Comparison of ENCODE assay signal across 13 cellular contexts in genomic region chr4:3639613-3640586, GRCh38.
"Had no signal": no experiment of that assay in that cellular context is flagged by ENCODE, and none has a peak within 500 bp of the region (broad histone marks: within the 10 kb centered on the region; RNA-seq: fewer than 3 reads in every experiment).

No MANE protein-coding gene starts in this region.

- DNase-seq: activated CD4-positive, alpha-beta T cell treated with anti-CD3 and anti-CD28 coated beads for 36 hours; activated CD8-positive, alpha-beta memory T cell treated with anti-CD3 and anti-CD28 coated beads, Interleukin-2, amount 50 U/mL, for 4 hours; activated CD8-positive, alpha-beta T cell treated with anti-CD3 and anti-CD28 coated beads for 36 hours; activated gamma-delta T cell treated with Interleukin-2 at 50 U/mL for 16 hours; activated naive CD8-positive, alpha-beta T cell treated with anti-CD3 and anti-CD28 coated beads, Interleukin-2, amount 10 ng/mL, durations not matched to agents 7 days and 5 days; activated T-cell treated with anti-CD3 and anti-CD28 coated beads, Interleukin-2, amount 50 U/mL, for 72 hours; mesendoderm; retina; T-cell; WERI-Rb-1 had no signal

- H3K4me3 Mint-ChIP-seq: activated CD4-positive, alpha-beta T cell treated with anti-CD3 and anti-CD28 coated beads for 36 hours; activated CD8-positive, alpha-beta T cell treated with anti-CD3 and anti-CD28 coated beads for 36 hours; activated naive CD8-positive, alpha-beta T cell treated with anti-CD3 and anti-CD28 coated beads, Interleukin-2, amount 10 ng/mL, durations not matched to agents 7 days and 5 days; activated T-cell treated with anti-CD3 and anti-CD28 coated beads, Interleukin-2, amount 50 U/mL, for 72 hours; T-cell had no signal

- H3K9me3 Mint-ChIP-seq: activated CD8-positive, alpha-beta T cell treated with anti-CD3 and anti-CD28 coated beads for 36 hours; T-cell had no signal

- H3K4me1 ChIP-seq: heart left ventricle, parathyroid adenoma had no signal

- H3K79me2 ChIP-seq: parathyroid adenoma had no signal

- H3K4me3 ChIP-seq: heart left ventricle, skin epidermis had no signal

- H3K36me3 ChIP-seq: heart left ventricle, WERI-Rb-1 had no signal

- H3K4me1 Mint-ChIP-seq: activated CD4-positive, alpha-beta T cell treated with anti-CD3 and anti-CD28 coated beads for 36 hours; activated naive CD8-positive, alpha-beta T cell treated with anti-CD3 and anti-CD28 coated beads, Interleukin-2, amount 10 ng/mL, durations not matched to agents 7 days and 5 days; T-cell had no signal

- H3K27ac ChIP-seq: heart left ventricle, parathyroid adenoma, WERI-Rb-1 had no signal

- H3K36me3 Mint-ChIP-seq: activated naive CD8-positive, alpha-beta T cell treated with anti-CD3 and anti-CD28 coated beads, Interleukin-2, amount 10 ng/mL, durations not matched to agents 7 days and 5 days; T-cell had no signal

- H3K27me3 Mint-ChIP-seq: activated CD4-positive, alpha-beta T cell treated with anti-CD3 and anti-CD28 coated beads for 36 hours had no signal

- H3K27ac Mint-ChIP-seq: activated CD4-positive, alpha-beta T cell treated with anti-CD3 and anti-CD28 coated beads for 36 hours; activated CD8-positive, alpha-beta T cell treated with anti-CD3 and anti-CD28 coated beads for 36 hours; activated naive CD8-positive, alpha-beta T cell treated with anti-CD3 and anti-CD28 coated beads, Interleukin-2, amount 10 ng/mL, durations not matched to agents 7 days and 5 days; activated T-cell treated with anti-CD3 and anti-CD28 coated beads, Interleukin-2, amount 50 U/mL, for 72 hours; T-cell had no signal

- ATAC-seq: activated CD4-positive, alpha-beta T cell treated with anti-CD3 and anti-CD28 coated beads for 36 hours; activated CD8-positive, alpha-beta T cell treated with anti-CD3 and anti-CD28 coated beads for 36 hours; activated T-cell treated with anti-CD3 and anti-CD28 coated beads, Interleukin-2, amount 50 U/mL, for 72 hours; heart left ventricle; T-cell had no signal

- H2AFZ ChIP-seq: parathyroid adenoma had no signal
